In genomic region chr4:1683371-1683902, GRCh38 we compare ENCODE assay signal across 8 cellular contexts. TPM values are rescaled to one million over a fixed set of nuclear protein-coding genes. Genes with fewer than 3 reads are reported as not detected.
DNase-seq lines count a peak whose midpoint lies in the region; ATAC-seq and TF ChIP-seq lines count a peak whose summit lies in the region.

No MANE protein-coding gene starts in this region.

- WGBS in H9 (ENCODE audit: extremely low coverage, insufficient read length, low lambda C conversion rate): no CpG with 5 or more reads among the region's 30 CpGs
- 12% methylated on average over 30 of the region's 30 CpGs for WGBS in liver

- no peak overlapping the region for H2BK20ac ChIP-seq in H9 (ENCODE audit: low read depth, low read length, poor library complexity, severe bottlenecking)

- TF ChIP-seq RAD21 in liver (IDR thresholded peaks at IDR 0.05): no peak

- H4K8ac ChIP-seq in H9 (replicated peaks; ENCODE audit: insufficient read length, low read depth, low read length): no peak overlapping the region

- H3K4me3 ChIP-seq in SJCRH30: peak overlapping the region; percentile 57
- peak overlapping the region; percentile 87 for H3K4me3 ChIP-seq in coronary artery
- peak overlapping the region; percentile 56 to 88 (median 63) for H3K4me3 ChIP-seq in liver (ENCODE audit: low read depth in 1 of 3, low read length in 3 of 3)

- H3K56ac ChIP-seq in H9 (ENCODE audit: insufficient read length, low read depth, low read length): no peak overlapping the region

- H3T11ph ChIP-seq in H9 (ENCODE audit: low read length): no peak overlapping the region

- no peak overlapping the region for H2AFZ ChIP-seq in H9 (ENCODE audit: low read length)

- no peaks in the 10 kb centered on the region for H4K20me1 ChIP-seq in H9 (ENCODE audit: control insufficient read depth, insufficient read depth, insufficient read length)

- peaks cover 2% of the 10 kb centered on the region in 2 experiments; a peak in 1 of 5 replicates for H3K9me3 Mint-ChIP-seq in H9
- H3K9me3 Mint-ChIP-seq in stimulated activated naive B cell treated with anti-CD40 and anti-IgM and Interleukin-4, amounts not matched to agents 10 μg/mL and 1 μg/mL and 100 μg/mL, for 72 hours: no peaks in the 10 kb centered on the region

- H4K91ac ChIP-seq in H9 (ENCODE audit: insufficient read length, low read depth, low read length): no peak overlapping the region

- H3K23me2 ChIP-seq in H9 (ENCODE audit: insufficient read length, low read depth, low read length, poor library complexity, severe bottlenecking): peaks cover 2% of the 10 kb centered on the region

- in situ Hi-C loops in GM13976 (cut with MboI; ENCODE audit: low sequenced_read_pairs, unreplicated experiment): no loop called here

- no peak overlapping the region for H2BK5ac ChIP-seq in H9 (ENCODE audit: insufficient read length, low read length)

- peak; percentile 25 for DNase-seq in DMS114 treated with DMSO at 0.1 percent for 48 hours (lab: John Stamatoyannopoulos, UW; ENCODE audit: unreplicated experiment)
- DNase-seq in H9: peak; percentile 45
- DNase-seq in SJCRH30: no peak
- no peak for DNase-seq in coronary artery (ENCODE audit: low spot score)
- no peak for DNase-seq in stimulated activated naive B cell treated with anti-CD40 and anti-IgM and Interleukin-4, amounts not matched to agents 10 μg/mL and 1 μg/mL and 100 μg/mL, for 72 hours
- no peak for DNase-seq in putamen (ENCODE audit: low spot score)
- no peak for DNase-seq in GM13976 (ENCODE audit: low spot score)

- peaks cover 16% of the 10 kb centered on the region in 2 experiments for H3K4me1 Mint-ChIP-seq in H9
- peaks cover 2 to 13% of the 10 kb centered on the region in 2 donors for H3K4me1 Mint-ChIP-seq in stimulated activated naive B cell treated with anti-CD40 and anti-IgM and Interleukin-4, amounts not matched to agents 10 μg/mL and 1 μg/mL and 100 μg/mL, for 72 hours

- H3K27ac ChIP-seq in H9 (ENCODE audit: insufficient read length, low read depth, low read length) (no peak overlapping the region), SJCRH30 (no peak overlapping the region), coronary artery (peak overlapping the region; percentile 74 to 84), liver (ENCODE audit: low read depth in 1 of 2, low read length in 2 of 2) (peak overlapping the region; percentile 14 to 61)

- no peak overlapping the region for H2BK12ac ChIP-seq in H9 (ENCODE audit: insufficient read length, low read depth, low read length)

- peak overlapping the region in 1 of 3 experiments; percentile 70; a peak in 1 of 7 replicates for H3K27ac Mint-ChIP-seq in H9
- peak overlapping the region; percentile 76 for H3K27ac Mint-ChIP-seq in stimulated activated naive B cell treated with anti-CD40 and anti-IgM and Interleukin-4, amounts not matched to agents 10 μg/mL and 1 μg/mL and 100 μg/mL, for 72 hours

- H3K79me2 ChIP-seq in H9 (ENCODE audit: insufficient read depth, low read length): no peaks in the 10 kb centered on the region

- peaks cover 7% of the 10 kb centered on the region; the same call in 1 of the 2 replicates for H3K27me3 ChIP-seq in H9 (ENCODE audit: insufficient read depth, low read length)
- H3K27me3 ChIP-seq in SJCRH30: no peaks in the 10 kb centered on the region; the same call in 1 of the 2 replicates
- H3K27me3 ChIP-seq in liver (ENCODE audit: control insufficient read depth in 4 of 4, insufficient read depth in 4 of 4, low read length in 3 of 4): no peaks in the 10 kb centered on the region

- no peak overlapping the region for H2BK15ac ChIP-seq in H9 (ENCODE audit: low read depth, low read length)

- H3K14ac ChIP-seq in H9 (ENCODE audit: insufficient read depth, low read length): no peak overlapping the region

- no peaks in the 10 kb centered on the region for H3K36me3 Mint-ChIP-seq in H9 (ENCODE audit: insufficient read depth in 1 of 3, low read depth in 3 of 3)
- H3K36me3 Mint-ChIP-seq in stimulated activated naive B cell treated with anti-CD40 and anti-IgM and Interleukin-4, amounts not matched to agents 10 μg/mL and 1 μg/mL and 100 μg/mL, for 72 hours: no peaks in the 10 kb centered on the region

- H3K4me1 ChIP-seq in H9 (ENCODE audit: insufficient read depth, low read length) (no peaks in the 10 kb centered on the region), SJCRH30 (0 out of 2 replicates have a peak, but pooled peaks cover 6% of the 10 kb centered on the region), liver (ENCODE audit: control insufficient read depth in 4 of 4, insufficient read depth in 4 of 4, low read length in 3 of 4) (peaks cover 2 to 20% (median 10%) of the 10 kb centered on the region in 4 donors)

- TF ChIP-seq CTCF in H9 (conservative IDR thresholded peaks at IDR 0.05): no peak
- no peak for TF ChIP-seq CTCF in coronary artery (IDR thresholded peaks at IDR 0.05)
- TF ChIP-seq CTCF in liver (IDR thresholded peaks at IDR 0.05; ENCODE audit: low read depth, low read length, missing input control): no peak
- TF ChIP-seq CTCF in GM13976 (IDR thresholded peaks at IDR 0.05; ENCODE audit: borderline replicate concordance, control extremely low read depth, extremely low read depth, insufficient read depth, missing control alignments): no peak

- H3K9ac ChIP-seq in H9 (ENCODE audit: extremely low read depth, insufficient read length, low read length): no peak overlapping the region
- peak overlapping the region in 1 of 2 donors; percentile 42 for H3K9ac ChIP-seq in liver (ENCODE audit: low read depth in 1 of 2, low read length in 2 of 2)

- H2AK5ac ChIP-seq in H9 (ENCODE audit: insufficient read length, low read length): no peak overlapping the region

- H3K79me1 ChIP-seq in H9 (ENCODE audit: insufficient read depth, low read depth, low read length, poor library complexity, severe bottlenecking): no peaks in the 10 kb centered on the region

- H3K23ac ChIP-seq in H9 (ENCODE audit: insufficient read length, low read depth, low read length): no peak overlapping the region

- peaks cover 29% of the 10 kb centered on the region for H3K27me3 Mint-ChIP-seq in H9 (ENCODE audit: low read depth)
- H3K27me3 Mint-ChIP-seq in stimulated activated naive B cell treated with anti-CD40 and anti-IgM and Interleukin-4, amounts not matched to agents 10 μg/mL and 1 μg/mL and 100 μg/mL, for 72 hours: no peaks in the 10 kb centered on the region

- peak; percentile 4 to 7 for ATAC-seq in stimulated activated naive B cell treated with anti-CD40 and anti-IgM and Interleukin-4, amounts not matched to agents 10 μg/mL and 1 μg/mL and 100 μg/mL, for 72 hours (replicated peaks)

- no peak overlapping the region for H2BK120ac ChIP-seq in H9 (ENCODE audit: low read depth, low read length, poor library complexity, severe bottlenecking)

- H3K4me2 ChIP-seq in H9 (ENCODE audit: insufficient read depth, insufficient read length, low read length): peak overlapping the region; percentile 26

- no peak overlapping the region for H4K5ac ChIP-seq in H9 (ENCODE audit: insufficient read length, low read depth, low read length)

- H3K18ac ChIP-seq in H9 (ENCODE audit: insufficient read length, low read depth, low read length): no peak overlapping the region

- no peaks in the 10 kb centered on the region for H3K9me3 ChIP-seq in H9 (ENCODE audit: control insufficient read depth, low read depth, low read length)
- no peaks in the 10 kb centered on the region for H3K9me3 ChIP-seq in SJCRH30 (replicated peaks)
- no peaks in the 10 kb centered on the region for H3K9me3 ChIP-seq in liver (ENCODE audit: control insufficient read depth in 4 of 4, low read length in 3 of 4)

- peak overlapping the region; percentile 64 to 86 for H3K4me3 Mint-ChIP-seq in H9
- peak overlapping the region; percentile 83 to 86 for H3K4me3 Mint-ChIP-seq in stimulated activated naive B cell treated with anti-CD40 and anti-IgM and Interleukin-4, amounts not matched to agents 10 μg/mL and 1 μg/mL and 100 μg/mL, for 72 hours

- no peaks in the 10 kb centered on the region for H3K36me3 ChIP-seq in SJCRH30
- no peaks in the 10 kb centered on the region for H3K36me3 ChIP-seq in liver (ENCODE audit: control insufficient read depth in 4 of 4, insufficient read depth in 3 of 4, low read depth in 1 of 4, low read length in 3 of 4)

- H3K4ac ChIP-seq in H9 (ENCODE audit: low read depth, low read length): no peak overlapping the region

TF ChIP-seq in liver, 16 proteins besides CTCF, POLR2A, EP300 and RAD21:
- TF ChIP-seq ATF3 (IDR thresholded peaks at IDR 0.05) (no peak), HNF4G (IDR thresholded peaks at IDR 0.05) (no peak), FOXA2 (IDR thresholded peaks at IDR 0.05) (no peak), SP1 (IDR thresholded peaks at IDR 0.05) (no peak), NR2F2 (IDR thresholded peaks at IDR 0.05) (no peak), GABPA (IDR thresholded peaks at IDR 0.05 in 1 of 2, conservative IDR thresholded peaks at IDR 0.05 in 1 of 2) (no peak), TAF1 (conservative IDR thresholded peaks at IDR 0.05) (no peak), EGR1 (IDR thresholded peaks at IDR 0.05; ENCODE audit: low read depth in 2 of 2) (no peak), MAX (IDR thresholded peaks at IDR 0.05) (no peak)

RNA-seq across cellular contexts. Expression of gene FAM53A, which starts 0.7 kb away (rescaled TPM):
- total RNA-seq in H9 (2021) (2.3 and 2.4 TPM in 2 replicates), liver (1 to 10 TPM in 1 of 2 donors, under 1 TPM in 1; 0.51 to 1.4 TPM)
- total RNA-seq in SJCRH30 (2014; rRNA removed; shearing (Covaris generic)): 0.13 and 0.51 TPM in 2 replicates
- 1 to 10 TPM in 1 of 2 donors, under 1 TPM in 1; 0.44 to 2.2 TPM for polyA plus RNA-seq in liver

RNA-seq across cellular contexts. Expression of gene SLBP, which starts 28.7 kb away (rescaled TPM):
- total RNA-seq in H9 (2021): 62.7 and 67.0 TPM in 2 replicates
- total RNA-seq in SJCRH30 (2014; rRNA removed; shearing (Covaris generic)): 177 and 183 TPM in 2 replicates
- 10 to 100 TPM; 14.7 to 64.4 TPM for total RNA-seq in liver
- polyA plus RNA-seq in liver: 10 to 100 TPM; 15.1 to 19.6 TPM

RNA-seq across cellular contexts. Expression of gene TMEM129, which starts 37.7 kb away (rescaled TPM):
- total RNA-seq in H9 (2021) (27.3 and 30.4 TPM in 2 replicates), liver (10 to 100 TPM; 15.9 to 37.0 TPM)
- total RNA-seq in SJCRH30 (2014; rRNA removed; shearing (Covaris generic)): 15.5 and 18.6 TPM in 2 replicates
- 10 to 100 TPM; 12.2 to 27.7 TPM for polyA plus RNA-seq in liver

RNA-seq across cellular contexts. Expression of gene TACC3, which starts 37.9 kb away (rescaled TPM):
- total RNA-seq in H9 (2021) (150 and 156 TPM in 2 replicates), liver (10 to 100 TPM in 1 of 2 donors, 1 to 10 TPM in 1; 4.9 to 38.9 TPM)
- total RNA-seq in SJCRH30 (2014; rRNA removed; shearing (Covaris generic)): 68.3 and 74.7 TPM in 2 replicates
- polyA plus RNA-seq in liver: 1 to 10 TPM; 1.4 to 6.1 TPM

Comparison
In these comparisons a context has a peak if more than half of its experiments do, and no peak if none do; other contexts are left out.
1. DNase-seq: peak in DMS114 treated with DMSO at 0.1 percent for 48 hours (single experiment) and H9 (single experiment); none in SJCRH30 (0 of 2), coronary artery (single experiment), stimulated activated naive B cell treated with anti-CD40 and anti-IgM and Interleukin-4, amounts not matched to agents 10 μg/mL and 1 μg/mL and 100 μg/mL, for 72 hours (single experiment), putamen (single experiment) and GM13976 (single experiment).
2. H3K27ac ChIP-seq: peak in coronary artery (2 of 2) and liver (2 of 2); none in H9 (single experiment) and SJCRH30 (single experiment).
3. Peak in every context shown above with its lines, with median percentiles within 50 percentile points of each other: H3K4me3 ChIP-seq.